Comparison of ENCODE assay signal across 8 cellular contexts in genomic region chr7:151519045-151519764, GRCh38. TPM values are rescaled to one million over a fixed set of nuclear protein-coding genes. Genes with fewer than 3 reads are reported as not detected.
DNase-seq lines count a peak whose midpoint lies in the region; ATAC-seq and TF ChIP-seq lines count a peak whose summit lies in the region.
"Not testable (repeated sequence)": the region's sequence is repeated elsewhere in the genome, so short reads cannot be mapped to it uniquely, and the experiment has no call there.

No MANE protein-coding gene starts in this region.

- CTCF ChIA-PET in CD8-positive, alpha-beta T cell (lab: Charles Lee): interaction anchor here (0.9 to 1.5 kb wide), 2 partner anchors 70 to 151 kb away, joined by 3 to 5 read pairs; no protein-coding TSS in a partner anchor

- H3K27me3 Mint-ChIP-seq in CD8-positive, alpha-beta T cell (ENCODE audit: low read depth); naive B cell: not testable (repeated sequence)

- peak; percentile 36 to 79 (median 55) for DNase-seq in CD8-positive, alpha-beta T cell
- DNase-seq in SK-N-MC (ENCODE audit: low read depth, low spot score): not testable (repeated sequence)
- DNase-seq in activated gamma-delta T cell treated with anti-CD3 and anti-CD28 coated beads, Interleukin-2, amount 50 U/mL, for 16 hours (ENCODE audit: low read depth): peak; percentile 46
- DNase-seq in fibroblast of pulmonary artery (ENCODE audit: low read depth) (peak; percentile 44), naive B cell (peak; percentile 80)
- peak; percentile 27 to 43 for DNase-seq in stimulated activated CD8-positive, alpha-beta memory T cell treated with anti-CD3 and anti-CD28 coated beads, Interleukin-2, amount 100 ng/mL, for 1 hour (ENCODE audit: low read depth in 2 of 2)

- H3K4me1 Mint-ChIP-seq in CD8-positive, alpha-beta T cell (ENCODE audit: low read depth): peaks cover 45% of the 10 kb centered on the region
- H3K4me1 Mint-ChIP-seq in naive B cell: peaks cover 37 to 42% (median 37%) of the 10 kb centered on the region in 3 donors

- POLR2A ChIA-PET in CD8-positive, alpha-beta T cell (lab: Charles Lee): interaction anchor here (0.9 to 2.7 kb wide), 4 partner anchors 9 to 264 kb away, joined by 3 to 10 read pairs (median 4); partner anchors contain the start of gene NUB1

- intact Hi-C loops in CD8-positive, alpha-beta T cell (cut with DNase I, micrococcal nuclease): loop anchor here (2.0 to 5.0 kb wide), 7 partner anchors 114 to 508 kb away; partner anchors contain the start of genes PRKAG2 (in 2 of the 2), CHPF2 (in 1 of the 2) and GALNT11 (in 1 of the 2)

- peak overlapping the region; percentile 85 for H3K27ac ChIP-seq in CD8-positive, alpha-beta T cell (ENCODE audit: low read depth, low read length)
- H3K27ac ChIP-seq in SK-N-MC: peak overlapping the region; percentile 95

- not testable (repeated sequence) for H3K36me3 ChIP-seq in CD8-positive, alpha-beta T cell (ENCODE audit: insufficient read depth, low read length)
- H3K36me3 ChIP-seq in SK-N-MC (ENCODE audit: insufficient read depth, low read length): peaks cover 24% of the 10 kb centered on the region

- not testable (repeated sequence) for TF ChIP-seq CTCF in CD8-positive, alpha-beta T cell (IDR thresholded peaks at IDR 0.05); fibroblast of pulmonary artery (IDR thresholded peaks at IDR 0.05; ENCODE audit: low read length, missing control alignments)

- H3K4me1 ChIP-seq in CD8-positive, alpha-beta T cell (ENCODE audit: insufficient read depth, low read length): peaks cover 34% of the 10 kb centered on the region

- peak overlapping the region; percentile 84 for H3K4me3 Mint-ChIP-seq in CD8-positive, alpha-beta T cell
- peak overlapping the region; percentile 75 to 99 (median 93) for H3K4me3 Mint-ChIP-seq in naive B cell

- H3K27ac Mint-ChIP-seq in CD8-positive, alpha-beta T cell: peak overlapping the region; percentile 94
- peak overlapping the region; percentile 95 to 99 (median 98) for H3K27ac Mint-ChIP-seq in naive B cell

- H3K9me3 Mint-ChIP-seq in CD8-positive, alpha-beta T cell; naive B cell: not testable (repeated sequence)

- peak overlapping the region; percentile 68 for H3K4me3 ChIP-seq in CD8-positive, alpha-beta T cell (ENCODE audit: low read depth, low read length)
- H3K4me3 ChIP-seq in SK-N-MC (peak overlapping the region; percentile 84), fibroblast of pulmonary artery (replicated peaks; ENCODE audit: low read depth, low read length) (peak overlapping the region; percentile 91)

- H3K36me3 Mint-ChIP-seq in CD8-positive, alpha-beta T cell; naive B cell: not testable (repeated sequence)

- peak; percentile 51 for ATAC-seq in CD8-positive, alpha-beta T cell
- ATAC-seq in GM21360 (IDR thresholded peaks at IDR 0.05; ENCODE audit: unreplicated experiment) (peak; percentile 36), HG03457 (IDR thresholded peaks at IDR 0.05; ENCODE audit: unreplicated experiment) (peak; percentile 34), naive B cell (ENCODE audit: low read depth in 2 of 2) (peak; percentile 60 to 64)

- H3K9ac ChIP-seq in SK-N-MC (ENCODE audit: insufficient read length): peak overlapping the region; percentile 89

- not testable (repeated sequence) for H3K27me3 ChIP-seq in CD8-positive, alpha-beta T cell (ENCODE audit: insufficient read depth, low read length)

- not testable (repeated sequence) for H3K9me3 ChIP-seq in CD8-positive, alpha-beta T cell (ENCODE audit: low read length)
- H3K9me3 ChIP-seq in SK-N-MC (ENCODE audit: low read depth, low read length): peaks cover 16% of the 10 kb centered on the region; the same call in 1 of the 2 replicates

RNA-seq across cellular contexts. Expression of gene RHEB, which starts 0.5 kb away (rescaled TPM):
- 10 to 100 TPM; 57.2 to 61.0 TPM for total RNA-seq in CD8-positive, alpha-beta T cell
- 10 to 100 TPM; 33.6 to 49.9 (median 46.6) TPM for polyA plus RNA-seq in naive B cell (ENCODE audit: low read depth in 6 of 6)
